19 cellular contexts compared by ENCODE assay signal in genomic region chr18:67669993-67670671, GRCh38.
DNase-seq lines count a peak whose midpoint lies in the region; TF ChIP-seq lines count a peak whose summit lies in the region.
"Had no signal": no experiment of that assay in that cellular context is flagged by ENCODE, and none has a peak within 500 bp of the region (broad histone marks: within the 10 kb centered on the region; RNA-seq: fewer than 3 reads in every experiment).

No MANE protein-coding gene starts in this region.

- no peak overlapping the region for H3K14ac ChIP-seq in neuronal stem cell (ENCODE audit: low read length)

- H4K8ac ChIP-seq in neuronal stem cell (ENCODE audit: low read depth, low read length) = no peak overlapping the region

- H2BK5ac ChIP-seq in neuronal stem cell (ENCODE audit: low read length) = no peak overlapping the region

- no peak overlapping the region for H3K23ac ChIP-seq in neuronal stem cell (ENCODE audit: low read depth, low read length, poor library complexity)

- H3K4me3 ChIP-seq in AG04449 (ENCODE audit: low read depth, low read length) = no peak overlapping the region
- H3K4me3 ChIP-seq in astrocyte of the cerebellum (ENCODE audit: low read depth, low read length) = no peak overlapping the region
- H3K4me3 ChIP-seq in fibroblast of villous mesenchyme (ENCODE audit: low read depth, low read length) = no peak overlapping the region
- H3K4me3 ChIP-seq in neuronal stem cell (ENCODE audit: low read length in 2 of 2) = no peak overlapping the region
- H3K4me3 ChIP-seq in PC-9 = no peak overlapping the region
- H3K4me3 ChIP-seq: SJCRH30, spleen, upper lobe of right lung had no signal

- no peak overlapping the region for H3K18ac ChIP-seq in neuronal stem cell (ENCODE audit: low read length)

- no peak overlapping the region for H3K9ac ChIP-seq in neuronal stem cell (ENCODE audit: low read depth, low read length, poor library complexity)
- H3K9ac ChIP-seq: KMS-11, parathyroid adenoma had no signal

- no peak overlapping the region for H2AK5ac ChIP-seq in neuronal stem cell (ENCODE audit: low read depth, low read length)

- no peak overlapping the region for H3K27ac ChIP-seq in neuronal stem cell (replicated peaks; ENCODE audit: low read length)
- H3K27ac ChIP-seq in PC-9 = no peak overlapping the region
- H3K27ac ChIP-seq: KMS-11, parathyroid adenoma, SJCRH30, spleen, upper lobe of right lung had no signal

- no TSS peak for BruUV-seq in PC-9 (replicated peaks; lab: Mats Ljungman, UMichigan)

- no peak overlapping the region for H4K91ac ChIP-seq in neuronal stem cell (ENCODE audit: low read depth, low read length, poor library complexity)

- WGBS in neuronal stem cell (ENCODE audit: extremely low coverage in 2 of 2, insufficient read length in 2 of 2, insufficient replicate concordance in 1 of 2), 2 donors = no CpG with 5 or more reads among the region's 4 CpGs

- H4K20me1 ChIP-seq in PC-9 (ENCODE audit: insufficient read depth) = no peaks in the 10 kb centered on the region

- H3F3A ChIP-seq in PC-9 (ENCODE audit: insufficient read depth, low read depth) = no peaks in the 10 kb centered on the region

- H2AFZ ChIP-seq in neuronal stem cell (ENCODE audit: low read length) (no peak overlapping the region), PC-9 (no peak overlapping the region)
- H2AFZ ChIP-seq: parathyroid adenoma had no signal

- H3K79me1 ChIP-seq in neuronal stem cell (ENCODE audit: low read depth, low read length) = no peaks in the 10 kb centered on the region

- H3K4ac ChIP-seq in neuronal stem cell (ENCODE audit: low read length) = no peak overlapping the region

- POLR2A ChIA-PET in AG04449 (lab: Yijun Ruan, JAX) (no interaction called here), PC-9 (lab: Charles Lee; ENCODE audit: unreplicated experiment) (no interaction called here)

- H3K4me1 ChIP-seq in neuronal stem cell (ENCODE audit: control insufficient read depth in 2 of 2, insufficient read depth in 1 of 2, low read depth in 1 of 2, low read length in 2 of 2) = peaks cover 0 to 3% of the 10 kb centered on the region in 2 donors
- H3K4me1 ChIP-seq in PC-9 (replicated peaks; ENCODE audit: insufficient read depth) = no peaks in the 10 kb centered on the region
- H3K4me1 ChIP-seq: Caco-2, parathyroid adenoma, SJCRH30, spleen, upper lobe of right lung had no signal

- TF ChIP-seq CTCF in AG04449 (IDR thresholded peaks at IDR 0.05; ENCODE audit: insufficient read depth, low read length, missing control alignments) (no peak), astrocyte of the cerebellum (IDR thresholded peaks at IDR 0.05; ENCODE audit: low read depth, low read length, missing control alignments) (no peak), fibroblast of villous mesenchyme (IDR thresholded peaks at IDR 0.05; ENCODE audit: insufficient read depth, low read depth, low read length) (no peak), PC-9 (conservative IDR thresholded peaks at IDR 0.05) (no peak)

- H3K9me3 ChIP-seq in neuronal stem cell (replicated peaks in 1 of 2; ENCODE audit: control insufficient read depth in 2 of 2, insufficient read depth in 1 of 2, low read depth in 1 of 2, low read length in 2 of 2) = peaks cover 0 to 3% of the 10 kb centered on the region in 2 donors
- no peaks in the 10 kb centered on the region for H3K9me3 ChIP-seq in PC-9 (ENCODE audit: insufficient read depth, low read depth)
- H3K9me3 ChIP-seq: Caco-2, SJCRH30, spleen, upper lobe of right lung had no signal

- H3K79me2 ChIP-seq in PC-9 (ENCODE audit: low read depth) = no peaks in the 10 kb centered on the region
- H3K79me2 ChIP-seq: parathyroid adenoma had no signal

- H2BK120ac ChIP-seq in neuronal stem cell (ENCODE audit: low read depth, low read length) = no peak overlapping the region

- CTCF ChIA-PET in AG04449 (lab: Yijun Ruan, JAX) (no interaction called here), PC-9 (lab: Charles Lee) (no interaction called here)

- H3K36me3 ChIP-seq in neuronal stem cell (replicated peaks in 1 of 2; ENCODE audit: control insufficient read depth in 2 of 2, insufficient read depth in 2 of 2, low read length in 2 of 2) (no peaks in the 10 kb centered on the region), PC-9 (ENCODE audit: low read depth) (no peaks in the 10 kb centered on the region)
- H3K36me3 ChIP-seq: SJCRH30, spleen, upper lobe of right lung had no signal

- H3K27me3 ChIP-seq in neuronal stem cell (ENCODE audit: control insufficient read depth in 3 of 3, insufficient read depth in 3 of 3, low read depth in 1 of 3, low read length in 3 of 3) (no peaks in the 10 kb centered on the region), PC-9 (ENCODE audit: insufficient read depth, low read depth) (no peaks in the 10 kb centered on the region)
- H3K27me3 ChIP-seq: SJCRH30, spleen, upper lobe of right lung had no signal

- H3K4me2 ChIP-seq in neuronal stem cell (ENCODE audit: insufficient read depth, low read length, poor library complexity, severe bottlenecking) = no peak overlapping the region
- H3K4me2 ChIP-seq in PC-9 = no peak overlapping the region
- H3K4me2 ChIP-seq: KMS-11 had no signal

- no peak overlapping the region for H2BK12ac ChIP-seq in neuronal stem cell (ENCODE audit: low read length)

- no peaks in the 10 kb centered on the region for H3K9me2 ChIP-seq in PC-9 (ENCODE audit: insufficient read depth)

- no peak overlapping the region for H2BK15ac ChIP-seq in neuronal stem cell (ENCODE audit: low read length)

- in situ Hi-C loops in astrocyte of the cerebellum (cut with HindIII; ENCODE audit: low sequenced_read_pairs) = no loop called here

- DNase-seq in AG04449 (ENCODE audit: low read depth, low spot score) (peak; percentile 93), HS-27A (ENCODE audit: low read depth) (peak; percentile 38), astrocyte of the cerebellum (ENCODE audit: low read depth) (peak; percentile 26), fibroblast of villous mesenchyme (ENCODE audit: low read depth) (peak; percentile 95), neuronal stem cell (ENCODE audit: low spot score) (no peak), CD1c-positive myeloid dendritic cell (ENCODE audit: extremely low spot score) (no peak), PC-9 (no peak)
- no peak for DNase-seq in activated T-cell treated with anti-CD3 and anti-CD28 coated beads, Interleukin-2, amount 50 U/mL, for 1 hour
- DNase-seq: activated CD4-positive, alpha-beta memory T cell treated with anti-CD3 and anti-CD28 coated beads, Interleukin-2, amount 10 ng/mL, durations not matched to agents 7 days and 5 days; Caco-2; left colon; NCI-H1417; NCI-H2227 treated with DMSO at 0.1 percent for 48 hours; SJCRH30; spleen; stimulated activated naive CD4-positive, alpha-beta T cell; upper lobe of right lung had no signal

- intact Hi-C loops in PC-9 (cut with micrococcal nuclease; ENCODE audit: unreplicated experiment) = no loop called here

Comparison
In these comparisons a context has a peak if more than half of its experiments do, and no peak if none do; other contexts are left out.
1. DNase-seq: peak in AG04449 (single experiment), HS-27A (single experiment), astrocyte of the cerebellum (single experiment) and fibroblast of villous mesenchyme (single experiment); none in neuronal stem cell (single experiment), CD1c-positive myeloid dendritic cell (single experiment), activated T-cell treated with anti-CD3 and anti-CD28 coated beads, Interleukin-2, amount 50 U/mL, for 1 hour (single experiment) and PC-9 (0 of 2).